In genomic region chr16:56919099-56919800, GRCh38 we compare ENCODE assay signal across 1 cellular context.
TF ChIP-seq lines count a peak whose summit lies in the region.

No MANE protein-coding gene starts in this region.

TF ChIP-seq in HepG2, 621 proteins besides CTCF, POLR2A, EP300 and RAD21 (continued from another document and continues in another):
- TF ChIP-seq GRHL1 (CRISPR knock-in tag; conservative IDR thresholded peaks at IDR 0.05): no peak
- TF ChIP-seq, protein P1, sequence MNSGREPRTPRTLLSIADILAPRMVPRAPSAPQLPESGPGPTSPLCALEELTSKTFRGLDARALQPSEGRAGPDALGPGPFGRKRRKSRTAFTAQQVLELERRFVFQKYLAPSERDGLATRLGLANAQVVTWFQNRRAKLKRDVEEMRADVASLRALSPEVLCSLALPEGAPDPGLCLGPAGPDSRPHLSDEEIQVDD (CRISPR knock-in tag; IDR thresholded peaks at IDR 0.05; ENCODE audit: borderline replicate concordance): no peak
- no peak for TF ChIP-seq JDP2 (CRISPR knock-in tag; IDR thresholded peaks at IDR 0.05; ENCODE audit: borderline replicate concordance)
- TF ChIP-seq FOXO4 (CRISPR knock-in tag; conservative IDR thresholded peaks at IDR 0.05): no peak
- no peak; the same call in 1 of the 2 replicates for TF ChIP-seq ZNF83 (CRISPR knock-in tag; IDR thresholded peaks at IDR 0.05; ENCODE audit: borderline replicate concordance)
- peak; percentile 68 for TF ChIP-seq THAP11 (CRISPR knock-in tag; IDR thresholded peaks at IDR 0.05)
- peak; percentile 86; the same call in 1 of the 2 replicates for TF ChIP-seq ZKSCAN8 (CRISPR knock-in tag; IDR thresholded peaks at IDR 0.05; ENCODE audit: borderline replicate concordance)
- peak; percentile 48 for TF ChIP-seq GABPB1 (CRISPR knock-in tag; IDR thresholded peaks at IDR 0.05)
- TF ChIP-seq ZNF12 (CRISPR knock-in tag; IDR thresholded peaks at IDR 0.05): peak; percentile 79
- TF ChIP-seq DMAP1 (CRISPR knock-in tag; IDR thresholded peaks at IDR 0.05): peak; percentile 76; the same call in 1 of the 2 replicates
- TF ChIP-seq TBX2 (CRISPR knock-in tag; IDR thresholded peaks at IDR 0.05; ENCODE audit: borderline replicate concordance): peak; percentile 93
- TF ChIP-seq ZNF343 (CRISPR knock-in tag; IDR thresholded peaks at IDR 0.05): 0 out of 2 replicates have a peak, but pooled peaks have one; percentile 37
- TF ChIP-seq, protein P2, sequence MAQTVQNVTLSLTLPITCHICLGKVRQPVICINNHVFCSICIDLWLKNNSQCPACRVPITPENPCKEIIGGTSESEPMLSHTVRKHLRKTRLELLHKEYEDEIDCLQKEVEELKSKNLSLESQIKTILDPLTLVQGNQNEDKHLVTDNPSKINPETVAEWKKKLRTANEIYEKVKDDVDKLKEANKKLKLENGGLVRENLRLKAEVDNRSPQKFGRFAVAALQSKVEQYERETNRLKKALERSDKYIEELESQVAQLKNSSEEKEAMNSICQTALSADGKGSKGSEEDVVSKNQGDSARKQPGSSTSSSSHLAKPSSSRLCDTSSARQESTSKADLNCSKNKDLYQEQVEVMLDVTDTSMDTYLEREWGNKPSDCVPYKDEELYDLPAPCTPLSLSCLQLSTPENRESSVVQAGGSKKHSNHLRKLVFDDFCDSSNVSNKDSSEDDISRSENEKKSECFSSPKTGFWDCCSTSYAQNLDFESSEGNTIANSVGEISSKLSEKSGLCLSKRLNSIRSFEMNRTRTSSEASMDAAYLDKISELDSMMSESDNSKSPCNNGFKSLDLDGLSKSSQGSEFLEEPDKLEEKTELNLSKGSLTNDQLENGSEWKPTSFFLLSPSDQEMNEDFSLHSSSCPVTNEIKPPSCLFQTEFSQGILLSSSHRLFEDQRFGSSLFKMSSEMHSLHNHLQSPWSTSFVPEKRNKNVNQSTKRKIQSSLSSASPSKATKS (CRISPR knock-in tag; IDR thresholded peaks at IDR 0.05): peak; percentile 56; the same call in 1 of the 2 replicates
- peak; percentile 60 for TF ChIP-seq YY1 (IDR thresholded peaks at IDR 0.05; ENCODE audit: insufficient read depth, insufficient replicate concordance, low read depth, low read length)
- TF ChIP-seq ZNF556 (CRISPR knock-in tag; IDR thresholded peaks at IDR 0.05; ENCODE audit: borderline replicate concordance): 0 out of 2 replicates have a peak, but pooled peaks have one; percentile 84
- TF ChIP-seq HNF4A (CRISPR knock-in tag; IDR thresholded peaks at IDR 0.05): peak; percentile 98
- TF ChIP-seq RERE (CRISPR knock-in tag; IDR thresholded peaks at IDR 0.05; ENCODE audit: low read depth): peak; percentile 77
- TF ChIP-seq, protein P3, sequence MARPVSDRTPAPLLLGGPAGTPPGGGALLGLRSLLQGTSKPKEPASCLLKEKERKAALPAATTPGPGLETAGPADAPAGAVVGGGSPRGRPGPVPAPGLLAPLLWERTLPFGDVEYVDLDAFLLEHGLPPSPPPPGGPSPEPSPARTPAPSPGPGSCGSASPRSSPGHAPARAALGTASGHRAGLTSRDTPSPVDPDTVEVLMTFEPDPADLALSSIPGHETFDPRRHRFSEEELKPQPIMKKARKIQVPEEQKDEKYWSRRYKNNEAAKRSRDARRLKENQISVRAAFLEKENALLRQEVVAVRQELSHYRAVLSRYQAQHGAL (CRISPR knock-in tag; IDR thresholded peaks at IDR 0.05; ENCODE audit: not compliant biosample characterization): no peak
- TF ChIP-seq ZNF703 (CRISPR knock-in tag; IDR thresholded peaks at IDR 0.05; ENCODE audit: borderline replicate concordance): no peak
- TF ChIP-seq MAFF (IDR thresholded peaks at IDR 0.05; ENCODE audit: low read depth, low read length): peak; percentile 91
- no peak for TF ChIP-seq ZNF333 (CRISPR knock-in tag; IDR thresholded peaks at IDR 0.05; ENCODE audit: borderline replicate concordance)
- TF ChIP-seq ZKSCAN1 (IDR thresholded peaks at IDR 0.05; ENCODE audit: low read length): no peak
- peak; percentile 37; the same call in 1 of the 2 replicates for TF ChIP-seq AHR (CRISPR knock-in tag; IDR thresholded peaks at IDR 0.05)
- 0 out of 2 replicates have a peak, but pooled peaks have one; percentile 40 for TF ChIP-seq ZNF761 (CRISPR knock-in tag; conservative IDR thresholded peaks at IDR 0.05)
- TF ChIP-seq GPBP1L1 (CRISPR knock-in tag; IDR thresholded peaks at IDR 0.05): no peak
- TF ChIP-seq FOSL2 (CRISPR knock-in tag; IDR thresholded peaks at IDR 0.05): peak; percentile 81
- TF ChIP-seq FOXJ3 (CRISPR knock-in tag; IDR thresholded peaks at IDR 0.05; ENCODE audit: borderline replicate concordance): peak; percentile 94
- TF ChIP-seq, protein P4, sequence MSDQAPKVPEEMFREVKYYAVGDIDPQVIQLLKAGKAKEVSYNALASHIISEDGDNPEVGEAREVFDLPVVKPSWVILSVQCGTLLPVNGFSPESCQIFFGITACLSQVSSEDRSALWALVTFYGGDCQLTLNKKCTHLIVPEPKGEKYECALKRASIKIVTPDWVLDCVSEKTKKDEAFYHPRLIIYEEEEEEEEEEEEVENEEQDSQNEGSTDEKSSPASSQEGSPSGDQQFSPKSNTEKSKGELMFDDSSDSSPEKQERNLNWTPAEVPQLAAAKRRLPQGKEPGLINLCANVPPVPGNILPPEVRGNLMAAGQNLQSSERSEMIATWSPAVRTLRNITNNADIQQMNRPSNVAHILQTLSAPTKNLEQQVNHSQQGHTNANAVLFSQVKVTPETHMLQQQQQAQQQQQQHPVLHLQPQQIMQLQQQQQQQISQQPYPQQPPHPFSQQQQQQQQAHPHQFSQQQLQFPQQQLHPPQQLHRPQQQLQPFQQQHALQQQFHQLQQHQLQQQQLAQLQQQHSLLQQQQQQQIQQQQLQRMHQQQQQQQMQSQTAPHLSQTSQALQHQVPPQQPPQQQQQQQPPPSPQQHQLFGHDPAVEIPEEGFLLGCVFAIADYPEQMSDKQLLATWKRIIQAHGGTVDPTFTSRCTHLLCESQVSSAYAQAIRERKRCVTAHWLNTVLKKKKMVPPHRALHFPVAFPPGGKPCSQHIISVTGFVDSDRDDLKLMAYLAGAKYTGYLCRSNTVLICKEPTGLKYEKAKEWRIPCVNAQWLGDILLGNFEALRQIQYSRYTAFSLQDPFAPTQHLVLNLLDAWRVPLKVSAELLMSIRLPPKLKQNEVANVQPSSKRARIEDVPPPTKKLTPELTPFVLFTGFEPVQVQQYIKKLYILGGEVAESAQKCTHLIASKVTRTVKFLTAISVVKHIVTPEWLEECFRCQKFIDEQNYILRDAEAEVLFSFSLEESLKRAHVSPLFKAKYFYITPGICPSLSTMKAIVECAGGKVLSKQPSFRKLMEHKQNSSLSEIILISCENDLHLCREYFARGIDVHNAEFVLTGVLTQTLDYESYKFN (CRISPR knock-in tag; conservative IDR thresholded peaks at IDR 0.05): peak; percentile 98
- peak; percentile 40 for TF ChIP-seq XRCC5 (optimal IDR thresholded peaks at IDR 0.05; ENCODE audit: low read length)
- TF ChIP-seq, protein P5, sequence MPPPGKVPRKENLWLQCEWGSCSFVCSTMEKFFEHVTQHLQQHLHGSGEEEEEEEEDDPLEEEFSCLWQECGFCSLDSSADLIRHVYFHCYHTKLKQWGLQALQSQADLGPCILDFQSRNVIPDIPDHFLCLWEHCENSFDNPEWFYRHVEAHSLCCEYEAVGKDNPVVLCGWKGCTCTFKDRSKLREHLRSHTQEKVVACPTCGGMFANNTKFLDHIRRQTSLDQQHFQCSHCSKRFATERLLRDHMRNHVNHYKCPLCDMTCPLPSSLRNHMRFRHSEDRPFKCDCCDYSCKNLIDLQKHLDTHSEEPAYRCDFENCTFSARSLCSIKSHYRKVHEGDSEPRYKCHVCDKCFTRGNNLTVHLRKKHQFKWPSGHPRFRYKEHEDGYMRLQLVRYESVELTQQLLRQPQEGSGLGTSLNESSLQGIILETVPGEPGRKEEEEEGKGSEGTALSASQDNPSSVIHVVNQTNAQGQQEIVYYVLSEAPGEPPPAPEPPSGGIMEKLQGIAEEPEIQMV (CRISPR knock-in tag; IDR thresholded peaks at IDR 0.05; ENCODE audit: low read depth): peak; percentile 46; the same call in 1 of the 2 replicates
- TF ChIP-seq, protein P6, sequence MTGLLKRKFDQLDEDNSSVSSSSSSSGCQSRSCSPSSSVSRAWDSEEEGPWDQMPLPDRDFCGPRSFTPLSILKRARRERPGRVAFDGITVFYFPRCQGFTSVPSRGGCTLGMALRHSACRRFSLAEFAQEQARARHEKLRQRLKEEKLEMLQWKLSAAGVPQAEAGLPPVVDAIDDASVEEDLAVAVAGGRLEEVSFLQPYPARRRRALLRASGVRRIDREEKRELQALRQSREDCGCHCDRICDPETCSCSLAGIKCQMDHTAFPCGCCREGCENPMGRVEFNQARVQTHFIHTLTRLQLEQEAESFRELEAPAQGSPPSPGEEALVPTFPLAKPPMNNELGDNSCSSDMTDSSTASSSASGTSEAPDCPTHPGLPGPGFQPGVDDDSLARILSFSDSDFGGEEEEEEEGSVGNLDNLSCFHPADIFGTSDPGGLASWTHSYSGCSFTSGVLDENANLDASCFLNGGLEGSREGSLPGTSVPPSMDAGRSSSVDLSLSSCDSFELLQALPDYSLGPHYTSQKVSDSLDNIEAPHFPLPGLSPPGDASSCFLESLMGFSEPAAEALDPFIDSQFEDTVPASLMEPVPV (CRISPR knock-in tag; IDR thresholded peaks at IDR 0.05): no peak; the same call in 1 of the 2 replicates
